In the genomic region with DNA sequence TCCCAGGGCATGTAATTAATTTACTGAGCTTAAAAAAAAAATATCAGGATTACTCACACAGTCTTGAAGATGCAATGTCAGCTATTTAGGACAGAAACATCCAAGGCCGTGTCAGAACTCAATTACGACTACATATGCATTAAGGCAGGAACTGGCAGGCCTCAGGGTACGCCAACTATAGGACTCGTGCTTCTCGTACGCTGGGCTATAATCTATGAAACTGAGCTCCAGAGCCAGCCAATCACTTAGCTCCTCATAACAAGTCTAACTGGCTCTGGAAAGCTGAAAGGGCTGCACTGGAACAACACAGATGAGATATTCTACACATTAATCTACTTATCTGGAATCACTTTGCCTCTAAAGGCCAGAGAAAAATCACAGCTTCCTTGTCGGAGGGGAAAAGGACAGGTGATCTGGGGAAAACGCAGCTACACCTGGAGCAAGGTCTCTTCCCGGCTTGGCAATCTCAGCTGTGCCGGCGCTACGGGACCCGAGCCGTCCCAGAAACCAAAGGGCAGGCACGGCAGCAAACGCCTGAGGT, we compare ENCODE assay signal across 1 cellular context.
A peak's percentile ranks its signal among the peaks of the same experiment; 100 is the strongest.
TF ChIP-seq lines count a peak whose summit lies in the region.

No MANE protein-coding gene starts in this region.

TF ChIP-seq in HepG2, 621 proteins besides CTCF, POLR2A, EP300 and RAD21 (continued from another document and continues in another):
- TF ChIP-seq, protein P1, sequence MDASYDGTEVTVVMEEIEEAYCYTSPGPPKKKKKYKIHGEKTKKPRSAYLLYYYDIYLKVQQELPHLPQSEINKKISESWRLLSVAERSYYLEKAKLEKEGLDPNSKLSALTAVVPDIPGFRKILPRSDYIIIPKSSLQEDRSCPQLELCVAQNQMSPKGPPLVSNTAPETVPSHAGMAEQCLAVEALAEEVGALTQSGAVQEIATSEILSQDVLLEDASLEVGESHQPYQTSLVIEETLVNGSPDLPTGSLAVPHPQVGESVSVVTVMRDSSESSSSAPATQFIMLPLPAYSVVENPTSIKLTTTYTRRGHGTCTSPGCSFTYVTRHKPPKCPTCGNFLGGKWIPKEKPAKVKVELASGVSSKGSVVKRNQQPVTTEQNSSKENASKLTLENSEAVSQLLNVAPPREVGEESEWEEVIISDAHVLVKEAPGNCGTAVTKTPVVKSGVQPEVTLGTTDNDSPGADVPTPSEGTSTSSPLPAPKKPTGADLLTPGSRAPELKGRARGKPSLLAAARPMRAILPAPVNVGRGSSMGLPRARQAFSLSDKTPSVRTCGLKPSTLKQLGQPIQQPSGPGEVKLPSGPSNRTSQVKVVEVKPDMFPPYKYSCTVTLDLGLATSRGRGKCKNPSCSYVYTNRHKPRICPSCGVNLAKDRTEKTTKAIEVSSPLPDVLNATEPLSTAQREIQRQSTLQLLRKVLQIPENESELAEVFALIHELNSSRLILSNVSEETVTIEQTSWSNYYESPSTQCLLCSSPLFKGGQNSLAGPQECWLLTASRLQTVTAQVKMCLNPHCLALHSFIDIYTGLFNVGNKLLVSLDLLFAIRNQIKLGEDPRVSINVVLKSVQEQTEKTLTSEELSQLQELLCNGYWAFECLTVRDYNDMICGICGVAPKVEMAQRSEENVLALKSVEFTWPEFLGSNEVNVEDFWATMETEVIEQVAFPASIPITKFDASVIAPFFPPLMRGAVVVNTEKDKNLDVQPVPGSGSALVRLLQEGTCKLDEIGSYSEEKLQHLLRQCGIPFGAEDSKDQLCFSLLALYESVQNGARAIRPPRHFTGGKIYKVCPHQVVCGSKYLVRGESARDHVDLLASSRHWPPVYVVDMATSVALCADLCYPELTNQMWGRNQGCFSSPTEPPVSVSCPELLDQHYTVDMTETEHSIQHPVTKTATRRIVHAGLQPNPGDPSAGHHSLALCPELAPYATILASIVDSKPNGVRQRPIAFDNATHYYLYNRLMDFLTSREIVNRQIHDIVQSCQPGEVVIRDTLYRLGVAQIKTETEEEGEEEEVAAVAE (CRISPR knock-in tag; IDR thresholded peaks at IDR 0.05; ENCODE audit: borderline replicate concordance), result peak; percentile 39; the same call in 1 of the 2 replicates
- TF ChIP-seq TMF1 (CRISPR knock-in tag; IDR thresholded peaks at IDR 0.05; ENCODE audit: low read depth), result no peak
- no peak for TF ChIP-seq RCOR2 (CRISPR knock-in tag; IDR thresholded peaks at IDR 0.05)
- TF ChIP-seq ZNF678 (CRISPR knock-in tag; IDR thresholded peaks at IDR 0.05), result no peak
- no peak for TF ChIP-seq U2AF1 (optimal IDR thresholded peaks at IDR 0.05; ENCODE audit: low read depth, low read length)
- no peak for TF ChIP-seq AKNA (CRISPR knock-in tag; IDR thresholded peaks at IDR 0.05; ENCODE audit: borderline replicate concordance)
- TF ChIP-seq, protein P2, sequence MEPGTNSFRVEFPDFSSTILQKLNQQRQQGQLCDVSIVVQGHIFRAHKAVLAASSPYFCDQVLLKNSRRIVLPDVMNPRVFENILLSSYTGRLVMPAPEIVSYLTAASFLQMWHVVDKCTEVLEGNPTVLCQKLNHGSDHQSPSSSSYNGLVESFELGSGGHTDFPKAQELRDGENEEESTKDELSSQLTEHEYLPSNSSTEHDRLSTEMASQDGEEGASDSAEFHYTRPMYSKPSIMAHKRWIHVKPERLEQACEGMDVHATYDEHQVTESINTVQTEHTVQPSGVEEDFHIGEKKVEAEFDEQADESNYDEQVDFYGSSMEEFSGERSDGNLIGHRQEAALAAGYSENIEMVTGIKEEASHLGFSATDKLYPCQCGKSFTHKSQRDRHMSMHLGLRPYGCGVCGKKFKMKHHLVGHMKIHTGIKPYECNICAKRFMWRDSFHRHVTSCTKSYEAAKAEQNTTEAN (CRISPR knock-in tag; conservative IDR thresholded peaks at IDR 0.05), result 0 out of 2 replicates have a peak, but pooled peaks have one; percentile 30
- no peak for TF ChIP-seq TRIM22 (IDR thresholded peaks at IDR 0.05)
- TF ChIP-seq, protein P3, sequence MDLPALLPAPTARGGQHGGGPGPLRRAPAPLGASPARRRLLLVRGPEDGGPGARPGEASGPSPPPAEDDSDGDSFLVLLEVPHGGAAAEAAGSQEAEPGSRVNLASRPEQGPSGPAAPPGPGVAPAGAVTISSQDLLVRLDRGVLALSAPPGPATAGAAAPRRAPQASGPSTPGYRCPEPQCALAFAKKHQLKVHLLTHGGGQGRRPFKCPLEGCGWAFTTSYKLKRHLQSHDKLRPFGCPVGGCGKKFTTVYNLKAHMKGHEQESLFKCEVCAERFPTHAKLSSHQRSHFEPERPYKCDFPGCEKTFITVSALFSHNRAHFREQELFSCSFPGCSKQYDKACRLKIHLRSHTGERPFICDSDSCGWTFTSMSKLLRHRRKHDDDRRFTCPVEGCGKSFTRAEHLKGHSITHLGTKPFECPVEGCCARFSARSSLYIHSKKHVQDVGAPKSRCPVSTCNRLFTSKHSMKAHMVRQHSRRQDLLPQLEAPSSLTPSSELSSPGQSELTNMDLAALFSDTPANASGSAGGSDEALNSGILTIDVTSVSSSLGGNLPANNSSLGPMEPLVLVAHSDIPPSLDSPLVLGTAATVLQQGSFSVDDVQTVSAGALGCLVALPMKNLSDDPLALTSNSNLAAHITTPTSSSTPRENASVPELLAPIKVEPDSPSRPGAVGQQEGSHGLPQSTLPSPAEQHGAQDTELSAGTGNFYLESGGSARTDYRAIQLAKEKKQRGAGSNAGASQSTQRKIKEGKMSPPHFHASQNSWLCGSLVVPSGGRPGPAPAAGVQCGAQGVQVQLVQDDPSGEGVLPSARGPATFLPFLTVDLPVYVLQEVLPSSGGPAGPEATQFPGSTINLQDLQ (CRISPR knock-in tag; IDR thresholded peaks at IDR 0.05), result no peak
- no peak for TF ChIP-seq ZFYVE20 (CRISPR knock-in tag; IDR thresholded peaks at IDR 0.05; ENCODE audit: borderline replicate concordance, low read depth)
- no peak for TF ChIP-seq ZFP36L2 (CRISPR knock-in tag; IDR thresholded peaks at IDR 0.05)
- TF ChIP-seq HIC2 (CRISPR knock-in tag; IDR thresholded peaks at IDR 0.05; ENCODE audit: low read depth), result no peak
- TF ChIP-seq, protein P4, sequence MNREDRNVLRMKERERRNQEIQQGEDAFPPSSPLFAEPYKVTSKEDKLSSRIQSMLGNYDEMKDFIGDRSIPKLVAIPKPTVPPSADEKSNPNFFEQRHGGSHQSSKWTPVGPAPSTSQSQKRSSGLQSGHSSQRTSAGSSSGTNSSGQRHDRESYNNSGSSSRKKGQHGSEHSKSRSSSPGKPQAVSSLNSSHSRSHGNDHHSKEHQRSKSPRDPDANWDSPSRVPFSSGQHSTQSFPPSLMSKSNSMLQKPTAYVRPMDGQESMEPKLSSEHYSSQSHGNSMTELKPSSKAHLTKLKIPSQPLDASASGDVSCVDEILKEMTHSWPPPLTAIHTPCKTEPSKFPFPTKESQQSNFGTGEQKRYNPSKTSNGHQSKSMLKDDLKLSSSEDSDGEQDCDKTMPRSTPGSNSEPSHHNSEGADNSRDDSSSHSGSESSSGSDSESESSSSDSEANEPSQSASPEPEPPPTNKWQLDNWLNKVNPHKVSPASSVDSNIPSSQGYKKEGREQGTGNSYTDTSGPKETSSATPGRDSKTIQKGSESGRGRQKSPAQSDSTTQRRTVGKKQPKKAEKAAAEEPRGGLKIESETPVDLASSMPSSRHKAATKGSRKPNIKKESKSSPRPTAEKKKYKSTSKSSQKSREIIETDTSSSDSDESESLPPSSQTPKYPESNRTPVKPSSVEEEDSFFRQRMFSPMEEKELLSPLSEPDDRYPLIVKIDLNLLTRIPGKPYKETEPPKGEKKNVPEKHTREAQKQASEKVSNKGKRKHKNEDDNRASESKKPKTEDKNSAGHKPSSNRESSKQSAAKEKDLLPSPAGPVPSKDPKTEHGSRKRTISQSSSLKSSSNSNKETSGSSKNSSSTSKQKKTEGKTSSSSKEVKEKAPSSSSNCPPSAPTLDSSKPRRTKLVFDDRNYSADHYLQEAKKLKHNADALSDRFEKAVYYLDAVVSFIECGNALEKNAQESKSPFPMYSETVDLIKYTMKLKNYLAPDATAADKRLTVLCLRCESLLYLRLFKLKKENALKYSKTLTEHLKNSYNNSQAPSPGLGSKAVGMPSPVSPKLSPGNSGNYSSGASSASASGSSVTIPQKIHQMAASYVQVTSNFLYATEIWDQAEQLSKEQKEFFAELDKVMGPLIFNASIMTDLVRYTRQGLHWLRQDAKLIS (CRISPR knock-in tag; IDR thresholded peaks at IDR 0.05), result peak; percentile 83; the same call in 1 of the 2 replicates
- TF ChIP-seq ZNF605 (CRISPR knock-in tag; IDR thresholded peaks at IDR 0.05), result 0 out of 2 replicates have a peak, but pooled peaks have one; percentile 27
- TF ChIP-seq ZNF484 (CRISPR knock-in tag; IDR thresholded peaks at IDR 0.05; ENCODE audit: borderline replicate concordance, low read depth), result no peak
- 0 out of 2 replicates have a peak, but pooled peaks have one; percentile 36 for TF ChIP-seq KDM2A (CRISPR knock-in tag; IDR thresholded peaks at IDR 0.05; ENCODE audit: borderline replicate concordance, low read depth)
- 0 out of 2 replicates have a peak, but pooled peaks have one; percentile 51 for TF ChIP-seq ZSCAN21 (CRISPR knock-in tag; IDR thresholded peaks at IDR 0.05; ENCODE audit: borderline replicate concordance)
- no peak for TF ChIP-seq BRF2 (CRISPR knock-in tag; IDR thresholded peaks at IDR 0.05)
- TF ChIP-seq TRIM24 (CRISPR knock-in tag; IDR thresholded peaks at IDR 0.05), result no peak
- peak; percentile 72; the same call in 1 of the 2 replicates for TF ChIP-seq NCOA1 (CRISPR knock-in tag; IDR thresholded peaks at IDR 0.05)
- no peak for TF ChIP-seq RFXAP (CRISPR knock-in tag; IDR thresholded peaks at IDR 0.05; ENCODE audit: borderline replicate concordance)
- no peak for TF ChIP-seq ZNF160 (CRISPR knock-in tag; IDR thresholded peaks at IDR 0.05)
- 0 out of 2 replicates have a peak, but pooled peaks have one; percentile 5 for TF ChIP-seq ISL2 (CRISPR knock-in tag; IDR thresholded peaks at IDR 0.05)
- no peak for TF ChIP-seq IKZF4 (CRISPR knock-in tag; IDR thresholded peaks at IDR 0.05; ENCODE audit: borderline replicate concordance, low read depth, not compliant biosample characterization)
- no peak for TF ChIP-seq ZSCAN22 (CRISPR knock-in tag; IDR thresholded peaks at IDR 0.05)
- TF ChIP-seq ZNF570 (CRISPR knock-in tag; IDR thresholded peaks at IDR 0.05; ENCODE audit: borderline replicate concordance), result no peak
- no peak for TF ChIP-seq HIVEP1 (CRISPR knock-in tag; IDR thresholded peaks at IDR 0.05)
- TF ChIP-seq, protein P5, sequence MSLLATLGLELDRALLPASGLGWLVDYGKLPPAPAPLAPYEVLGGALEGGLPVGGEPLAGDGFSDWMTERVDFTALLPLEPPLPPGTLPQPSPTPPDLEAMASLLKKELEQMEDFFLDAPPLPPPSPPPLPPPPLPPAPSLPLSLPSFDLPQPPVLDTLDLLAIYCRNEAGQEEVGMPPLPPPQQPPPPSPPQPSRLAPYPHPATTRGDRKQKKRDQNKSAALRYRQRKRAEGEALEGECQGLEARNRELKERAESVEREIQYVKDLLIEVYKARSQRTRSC (CRISPR knock-in tag; IDR thresholded peaks at IDR 0.05; ENCODE audit: low read depth), result no peak
- no peak for TF ChIP-seq ZNF788 (CRISPR knock-in tag; IDR thresholded peaks at IDR 0.05; ENCODE audit: borderline replicate concordance)
